Comparison of ENCODE assay signal across 8 cellular contexts in genomic region chr4:53688186-53688790, GRCh38.
DNase-seq lines count a peak whose midpoint lies in the region; ATAC-seq and TF ChIP-seq lines count a peak whose summit lies in the region.

No MANE protein-coding gene starts in this region.

- H3K27me3 ChIP-seq in kidney epithelial cell (ENCODE audit: control insufficient read depth, insufficient read depth, low read length), result no peaks in the 10 kb centered on the region
- H3K27me3 ChIP-seq in suprapubic skin, result no peaks in the 10 kb centered on the region
- H3K27me3 ChIP-seq in esophagus muscularis mucosa, result no peaks in the 10 kb centered on the region

- TF ChIP-seq CTCF in AG10803 (conservative IDR thresholded peaks at IDR 0.05; ENCODE audit: low read length) (no peak), kidney epithelial cell (IDR thresholded peaks at IDR 0.05; ENCODE audit: insufficient read depth, low read length, poor library complexity, severe bottlenecking) (no peak), suprapubic skin (IDR thresholded peaks at IDR 0.05) (no peak), esophagus muscularis mucosa (IDR thresholded peaks at IDR 0.05) (no peak)

- H3K36me3 ChIP-seq in kidney epithelial cell (ENCODE audit: control insufficient read depth, insufficient read depth, low read length) (no peaks in the 10 kb centered on the region), suprapubic skin (no peaks in the 10 kb centered on the region), esophagus muscularis mucosa (no peaks in the 10 kb centered on the region)

- H3K9me3 ChIP-seq in suprapubic skin (no peaks in the 10 kb centered on the region), esophagus muscularis mucosa (no peaks in the 10 kb centered on the region)

- no peak overlapping the region for H3K4me3 ChIP-seq in AG10803 (ENCODE audit: low read length)
- no peak overlapping the region for H3K4me3 ChIP-seq in kidney epithelial cell (ENCODE audit: low read depth, low read length)
- no peak overlapping the region for H3K4me3 ChIP-seq in suprapubic skin
- H3K4me3 ChIP-seq in esophagus muscularis mucosa, result no peak overlapping the region

- no peak overlapping the region for H3K27ac ChIP-seq in suprapubic skin
- H3K27ac ChIP-seq in esophagus muscularis mucosa (replicated peaks in 1 of 4), result no peak overlapping the region

- ATAC-seq in GM19025 (IDR thresholded peaks at IDR 0.05; ENCODE audit: low read depth, unreplicated experiment) (peak; percentile 84), HG03139 (IDR thresholded peaks at IDR 0.05; ENCODE audit: unreplicated experiment) (peak; percentile 80)

- intact Hi-C loops in esophagus muscularis mucosa (cut with DNase I), result no loop called here

- no peaks in the 10 kb centered on the region for H3K4me1 ChIP-seq in suprapubic skin
- no peaks in the 10 kb centered on the region for H3K4me1 ChIP-seq in esophagus muscularis mucosa

- TF ChIP-seq POLR2A in suprapubic skin (IDR thresholded peaks at IDR 0.05) (no peak), esophagus muscularis mucosa (IDR thresholded peaks at IDR 0.05; ENCODE audit: low read depth) (no peak)

- TF ChIP-seq EP300 in suprapubic skin (IDR thresholded peaks at IDR 0.05) (no peak), esophagus muscularis mucosa (IDR thresholded peaks at IDR 0.05) (no peak)

- 49% methylated on average over 2 of the region's 2 CpGs for WGBS in suprapubic skin
- WGBS in esophagus muscularis mucosa, result 46% methylated on average over 2 of the region's 2 CpGs

- DNase-seq in AG10803 (ENCODE audit: low read depth) (peak; percentile 99), T1000 (lab: John Stamatoyannopoulos, UW) (peak; percentile 90), kidney epithelial cell (ENCODE audit: low read depth) (peak; percentile 84), suprapubic skin (ENCODE audit: low spot score in 2 of 2) (no peak), cerebellum (ENCODE audit: low spot score) (no peak), esophagus muscularis mucosa (ENCODE audit: extremely low spot score) (no peak)

Comparison
In these comparisons a context has a peak if more than half of its experiments do, and no peak if none do; other contexts are left out.
1. DNase-seq: peak in AG10803 (single experiment), T1000 (single experiment) and kidney epithelial cell (single experiment); none in suprapubic skin (0 of 2), cerebellum (single experiment) and esophagus muscularis mucosa (single experiment).